ENCODE assay signal across 8 cellular contexts in genomic region chr5:177004961-177005360, GRCh38. TPM values are rescaled to one million over a fixed set of nuclear protein-coding genes. Genes with fewer than 3 reads are reported as not detected.
DNase-seq lines count a peak whose midpoint lies in the region; ATAC-seq and TF ChIP-seq lines count a peak whose summit lies in the region.

No MANE protein-coding gene starts in this region.

- H3K9ac ChIP-seq in ES-I3 (ENCODE audit: low read depth, low read length), result peak overlapping the region; percentile 70; the same call in 1 of the 2 replicates
- H3K9ac ChIP-seq in PC-3 (ENCODE audit: low read length), result peak overlapping the region; percentile 93; the same call in 1 of the 2 replicates

- H3K9me3 ChIP-seq in ES-I3 (ENCODE audit: control insufficient read depth, insufficient read depth, low read length) (no peaks in the 10 kb centered on the region), PC-3 (ENCODE audit: low read length) (no peaks in the 10 kb centered on the region), ovary (no peaks in the 10 kb centered on the region), gastrocnemius medialis (no peaks in the 10 kb centered on the region)

- no peak overlapping the region for H2AFZ ChIP-seq in PC-3 (ENCODE audit: low read length)

- no peak for TF ChIP-seq EP300 in ovary (IDR thresholded peaks at IDR 0.05)

- TF ChIP-seq CTCF in PC-3 (conservative IDR thresholded peaks at IDR 0.05; ENCODE audit: low read depth, low read length) (no peak), epithelial cell of esophagus (IDR thresholded peaks at IDR 0.05; ENCODE audit: insufficient read depth, low read depth, low read length, missing control alignments) (no peak), ovary (IDR thresholded peaks at IDR 0.05) (no peak), gastrocnemius medialis (IDR thresholded peaks at IDR 0.05 in 4 of 5, conservative IDR thresholded peaks at IDR 0.05 in 1 of 5) (no peak)

- no peak for DNase-seq in PC-3
- no peak for DNase-seq in epithelial cell of esophagus (ENCODE audit: low read depth)
- DNase-seq in ovary, result no peak
- DNase-seq in gastrocnemius medialis, result no peak
- no peak for DNase-seq in HCEC 1CT

- H3K9me2 ChIP-seq in PC-3 (replicated peaks; ENCODE audit: low read length), result no peaks in the 10 kb centered on the region

- CTCF ChIA-PET in PC-3 (lab: Charles Lee), result no interaction called here

- intact Hi-C loops in PC-3 (cut with micrococcal nuclease), result no loop called here
- intact Hi-C loops in ovary (cut with DNase I), result no loop called here
- intact Hi-C loops in gastrocnemius medialis (cut with DNase I; ENCODE audit: low total_unique reads), result loop anchor here (10.0 kb wide), 1 partner anchor 130 kb away; the partner anchor contains the start of gene NSD1

- H3K4me3 ChIP-seq in PC-3 (ENCODE audit: low read length) (peak overlapping the region; percentile 95), epithelial cell of esophagus (ENCODE audit: low read length) (peak overlapping the region; percentile 81), ovary (peak overlapping the region; percentile 94), gastrocnemius medialis (peak overlapping the region in 2 of 4 donors; percentile 83 to 84)

- H3K79me2 ChIP-seq in PC-3 (ENCODE audit: low read length), result peaks cover 66% of the 10 kb centered on the region

- BruUV-seq in PC-3 (replicated peaks; lab: Mats Ljungman, UMichigan), result no TSS peak

- H3K27me3 ChIP-seq in PC-3 (ENCODE audit: low read length), result no peaks in the 10 kb centered on the region
- no peaks in the 10 kb centered on the region for H3K27me3 ChIP-seq in ovary
- H3K27me3 ChIP-seq in gastrocnemius medialis, result no peaks in the 10 kb centered on the region

- peak overlapping the region; percentile 98 for H3K4me2 ChIP-seq in PC-3 (ENCODE audit: low read length)

- H3K36me3 ChIP-seq in ES-I3 (ENCODE audit: insufficient read depth, low read length), result peaks cover 5% of the 10 kb centered on the region; the same call in 1 of the 2 replicates
- no peaks in the 10 kb centered on the region for H3K36me3 ChIP-seq in PC-3 (ENCODE audit: low read depth, low read length)
- H3K36me3 ChIP-seq in ovary, result no peaks in the 10 kb centered on the region
- no peaks in the 10 kb centered on the region for H3K36me3 ChIP-seq in gastrocnemius medialis

- H3K27ac ChIP-seq in PC-3 (ENCODE audit: low read length) (no peak overlapping the region), ovary (no peak overlapping the region), gastrocnemius medialis (peak overlapping the region in 1 of 4 donors; percentile 94)

- H3K4me1 ChIP-seq in ES-I3 (ENCODE audit: insufficient read depth, low read length) (peaks cover 10% of the 10 kb centered on the region), PC-3 (ENCODE audit: insufficient read depth, low read length) (peaks cover 12% of the 10 kb centered on the region), ovary (ENCODE audit: insufficient read depth) (peaks cover 6% of the 10 kb centered on the region), gastrocnemius medialis (peaks cover 26 to 30% of the 10 kb centered on the region in 2 donors)

- ATAC-seq in PC-3 (no peak), gastrocnemius medialis (no peak), GM18498 (IDR thresholded peaks at IDR 0.05; ENCODE audit: unreplicated experiment) (no peak), GM21526 (IDR thresholded peaks at IDR 0.05; ENCODE audit: low FRiP score, unreplicated experiment) (no peak)

- TF ChIP-seq POLR2A in ovary (IDR thresholded peaks at IDR 0.05) (no peak), gastrocnemius medialis (IDR thresholded peaks at IDR 0.05) (no peak)

- no peaks in the 10 kb centered on the region for H3F3A ChIP-seq in PC-3 (ENCODE audit: low read length, unreplicated experiment)

- H4K20me1 ChIP-seq in PC-3 (ENCODE audit: low read length), result peaks cover 29% of the 10 kb centered on the region

- WGBS in ovary, 3 donors, result 84 to 95% (median 91%) methylated on average over 10 of the region's 10 CpGs

- POLR2A ChIA-PET in PC-3 (lab: Charles Lee; ENCODE audit: unreplicated experiment), result no interaction called here

- in situ Hi-C loops in gastrocnemius medialis (cut with MboI; ENCODE audit: low sequenced_read_pairs in 4 of 4), result loop anchor here in 2 of 4 donors (10.0 to 25.0 kb wide), 2 partner anchors 468 to 470 kb away; partner anchors contain the start of genes RNF44 (in 2 of the 2) and CDHR2 (in 1 of the 2)

RNA-seq across cellular contexts. Expression of gene UIMC1, which starts 1.6 kb away (rescaled TPM):
- total RNA-seq in PC-3 (2014; rRNA removed), result 20.7 and 24.7 TPM in 2 replicates
- 10 to 100 TPM; 43.4 to 80.2 (median 64.0) TPM for total RNA-seq in ovary
- 10 to 100 TPM; 34.9 to 39.2 TPM for polyA plus RNA-seq in ovary
- total RNA-seq in gastrocnemius medialis, result 10 to 100 TPM; 10.4 to 24.3 (median 20.2) TPM

RNA-seq across cellular contexts. Expression of gene ZNF346, which starts 17.5 kb away (rescaled TPM):
- 33.9 and 38.9 TPM in 2 replicates for total RNA-seq in PC-3 (2014; rRNA removed)
- 10 to 100 TPM; 19.2 to 27.7 (median 24.2) TPM for total RNA-seq in ovary
- polyA plus RNA-seq in ovary, result 10 to 100 TPM; 15.2 to 24.8 TPM
- total RNA-seq in gastrocnemius medialis, result 1 to 10 TPM; 5.2 to 8.0 (median 6.8) TPM
